8 cellular contexts compared by ENCODE assay signal in the genomic region with DNA sequence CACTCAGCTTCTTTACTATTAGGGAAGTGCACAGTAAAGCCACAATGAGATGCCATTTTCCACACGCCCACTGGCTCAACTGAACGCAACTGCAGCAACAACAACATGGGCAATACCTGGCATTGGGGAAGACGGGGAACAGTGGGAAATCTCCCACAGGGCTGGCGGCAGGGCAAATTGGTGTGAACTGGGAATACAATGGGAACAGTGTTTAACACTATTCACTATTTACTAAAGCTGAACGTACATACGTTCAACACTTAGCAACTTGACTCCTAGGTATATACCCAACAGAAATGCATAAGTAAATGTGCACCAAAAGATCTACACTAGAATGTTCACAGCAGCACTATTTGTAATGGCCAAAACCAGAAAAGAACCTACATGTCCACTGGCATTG.
"Had no signal": no experiment of that assay in that cellular context is flagged by ENCODE, and none has a peak within 500 bp of the region (broad histone marks: within the 10 kb centered on the region; RNA-seq: fewer than 3 reads in every experiment).

No MANE protein-coding gene starts in this region.

- H3K4me2 ChIP-seq: GM23338 had no signal

- ATAC-seq: GM23338 had no signal

- H2AFZ ChIP-seq: GM23338 had no signal

- H3K4me3 ChIP-seq: GM23338 had no signal

- DNase-seq: H9, HCEC 1CT, HFFc6, KG1 had no signal

- FAIRE-seq: H1, H54, HTR-8/SVneo had no signal
